Comparison of ENCODE assay signal across 1 cellular context in the genomic region with DNA sequence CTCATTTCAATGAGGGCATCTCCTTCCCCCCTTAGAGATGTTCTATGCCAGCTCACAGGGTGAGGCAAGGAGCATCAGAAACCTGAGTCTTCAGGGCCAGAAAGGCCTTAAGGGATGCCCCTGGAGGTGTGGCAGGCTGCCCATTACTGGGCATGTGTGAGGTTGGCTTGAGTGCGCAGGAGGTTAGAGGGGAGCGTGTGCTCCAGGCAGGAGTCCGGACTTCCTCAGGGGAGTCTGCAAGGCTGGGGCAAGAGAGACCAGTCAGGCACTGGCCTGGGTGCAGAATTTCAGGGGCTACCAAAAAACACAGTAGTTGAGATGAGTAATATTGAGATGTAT.
TF ChIP-seq lines count a peak whose summit lies in the region.

No MANE protein-coding gene starts in this region.

TF ChIP-seq in SK-N-SH treated with all-trans-retinoic acid at 6 μM for 48 hours, 23 proteins besides CTCF, POLR2A, EP300 and RAD21 (continued from another document):
- TF ChIP-seq, protein P1, sequence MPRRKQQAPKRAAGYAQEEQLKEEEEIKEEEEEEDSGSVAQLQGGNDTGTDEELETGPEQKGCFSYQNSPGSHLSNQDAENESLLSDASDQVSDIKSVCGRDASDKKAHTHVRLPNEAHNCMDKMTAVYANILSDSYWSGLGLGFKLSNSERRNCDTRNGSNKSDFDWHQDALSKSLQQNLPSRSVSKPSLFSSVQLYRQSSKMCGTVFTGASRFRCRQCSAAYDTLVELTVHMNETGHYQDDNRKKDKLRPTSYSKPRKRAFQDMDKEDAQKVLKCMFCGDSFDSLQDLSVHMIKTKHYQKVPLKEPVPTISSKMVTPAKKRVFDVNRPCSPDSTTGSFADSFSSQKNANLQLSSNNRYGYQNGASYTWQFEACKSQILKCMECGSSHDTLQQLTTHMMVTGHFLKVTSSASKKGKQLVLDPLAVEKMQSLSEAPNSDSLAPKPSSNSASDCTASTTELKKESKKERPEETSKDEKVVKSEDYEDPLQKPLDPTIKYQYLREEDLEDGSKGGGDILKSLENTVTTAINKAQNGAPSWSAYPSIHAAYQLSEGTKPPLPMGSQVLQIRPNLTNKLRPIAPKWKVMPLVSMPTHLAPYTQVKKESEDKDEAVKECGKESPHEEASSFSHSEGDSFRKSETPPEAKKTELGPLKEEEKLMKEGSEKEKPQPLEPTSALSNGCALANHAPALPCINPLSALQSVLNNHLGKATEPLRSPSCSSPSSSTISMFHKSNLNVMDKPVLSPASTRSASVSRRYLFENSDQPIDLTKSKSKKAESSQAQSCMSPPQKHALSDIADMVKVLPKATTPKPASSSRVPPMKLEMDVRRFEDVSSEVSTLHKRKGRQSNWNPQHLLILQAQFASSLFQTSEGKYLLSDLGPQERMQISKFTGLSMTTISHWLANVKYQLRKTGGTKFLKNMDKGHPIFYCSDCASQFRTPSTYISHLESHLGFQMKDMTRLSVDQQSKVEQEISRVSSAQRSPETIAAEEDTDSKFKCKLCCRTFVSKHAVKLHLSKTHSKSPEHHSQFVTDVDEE (CRISPR knock-in tag; IDR thresholded peaks at IDR 0.05) = no peak
- TF ChIP-seq TCF4 (CRISPR knock-in tag; IDR thresholded peaks at IDR 0.05; ENCODE audit: borderline replicate concordance) = no peak
- no peak for TF ChIP-seq ZFP30 (CRISPR knock-in tag; IDR thresholded peaks at IDR 0.05)
- no peak for TF ChIP-seq ARNTL (CRISPR knock-in tag; IDR thresholded peaks at IDR 0.05; ENCODE audit: borderline replicate concordance, low read depth)
- TF ChIP-seq SNAI2 (CRISPR knock-in tag; IDR thresholded peaks at IDR 0.05) = no peak
- no peak for TF ChIP-seq CSDC2 (CRISPR knock-in tag; IDR thresholded peaks at IDR 0.05)
- TF ChIP-seq, protein P2, sequence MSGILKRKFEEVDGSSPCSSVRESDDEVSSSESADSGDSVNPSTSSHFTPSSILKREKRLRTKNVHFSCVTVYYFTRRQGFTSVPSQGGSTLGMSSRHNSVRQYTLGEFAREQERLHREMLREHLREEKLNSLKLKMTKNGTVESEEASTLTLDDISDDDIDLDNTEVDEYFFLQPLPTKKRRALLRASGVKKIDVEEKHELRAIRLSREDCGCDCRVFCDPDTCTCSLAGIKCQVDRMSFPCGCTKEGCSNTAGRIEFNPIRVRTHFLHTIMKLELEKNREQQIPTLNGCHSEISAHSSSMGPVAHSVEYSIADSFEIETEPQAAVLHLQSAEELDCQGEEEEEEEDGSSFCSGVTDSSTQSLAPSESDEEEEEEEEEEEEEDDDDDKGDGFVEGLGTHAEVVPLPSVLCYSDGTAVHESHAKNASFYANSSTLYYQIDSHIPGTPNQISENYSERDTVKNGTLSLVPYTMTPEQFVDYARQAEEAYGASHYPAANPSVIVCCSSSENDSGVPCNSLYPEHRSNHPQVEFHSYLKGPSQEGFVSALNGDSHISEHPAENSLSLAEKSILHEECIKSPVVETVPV (CRISPR knock-in tag; IDR thresholded peaks at IDR 0.05) = no peak
- no peak for TF ChIP-seq ZC3H10 (CRISPR knock-in tag; IDR thresholded peaks at IDR 0.05)
- no peak for TF ChIP-seq RARB (CRISPR knock-in tag; IDR thresholded peaks at IDR 0.05)
- TF ChIP-seq TOX (CRISPR knock-in tag; IDR thresholded peaks at IDR 0.05; ENCODE audit: borderline replicate concordance) = no peak
- no peak for TF ChIP-seq ZNF565 (CRISPR knock-in tag; conservative IDR thresholded peaks at IDR 0.05; ENCODE audit: low read depth)
- no peak for TF ChIP-seq ZFP3 (CRISPR knock-in tag; IDR thresholded peaks at IDR 0.05)
- TF ChIP-seq, protein P3, sequence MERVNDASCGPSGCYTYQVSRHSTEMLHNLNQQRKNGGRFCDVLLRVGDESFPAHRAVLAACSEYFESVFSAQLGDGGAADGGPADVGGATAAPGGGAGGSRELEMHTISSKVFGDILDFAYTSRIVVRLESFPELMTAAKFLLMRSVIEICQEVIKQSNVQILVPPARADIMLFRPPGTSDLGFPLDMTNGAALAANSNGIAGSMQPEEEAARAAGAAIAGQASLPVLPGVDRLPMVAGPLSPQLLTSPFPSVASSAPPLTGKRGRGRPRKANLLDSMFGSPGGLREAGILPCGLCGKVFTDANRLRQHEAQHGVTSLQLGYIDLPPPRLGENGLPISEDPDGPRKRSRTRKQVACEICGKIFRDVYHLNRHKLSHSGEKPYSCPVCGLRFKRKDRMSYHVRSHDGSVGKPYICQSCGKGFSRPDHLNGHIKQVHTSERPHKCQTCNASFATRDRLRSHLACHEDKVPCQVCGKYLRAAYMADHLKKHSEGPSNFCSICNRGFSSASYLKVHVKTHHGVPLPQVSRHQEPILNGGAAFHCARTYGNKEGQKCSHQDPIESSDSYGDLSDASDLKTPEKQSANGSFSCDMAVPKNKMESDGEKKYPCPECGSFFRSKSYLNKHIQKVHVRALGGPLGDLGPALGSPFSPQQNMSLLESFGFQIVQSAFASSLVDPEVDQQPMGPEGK (CRISPR knock-in tag; IDR thresholded peaks at IDR 0.05; ENCODE audit: borderline replicate concordance) = no peak
- TF ChIP-seq ISL1 (CRISPR knock-in tag; IDR thresholded peaks at IDR 0.05) = no peak
- no peak for TF ChIP-seq PPARA (CRISPR knock-in tag; IDR thresholded peaks at IDR 0.05; ENCODE audit: borderline replicate concordance)
TF ChIP-seq in SK-N-SH treated with all-trans-retinoic acid at 6 μM for 48 hours: peak in this region for 0.
